In genomic region chr6:170416959-170417606, GRCh38 we compare ENCODE assay signal across 1 cellular context.
TF ChIP-seq lines count a peak whose summit lies in the region.

No MANE protein-coding gene starts in this region.

TF ChIP-seq in H1, 55 proteins besides CTCF, POLR2A, EP300 and RAD21 (continued from another document):
- TF ChIP-seq FOSL1 (IDR thresholded peaks at IDR 0.05; ENCODE audit: insufficient read depth, low read depth, low read length) (no peak), ATF3 (IDR thresholded peaks at IDR 0.05; ENCODE audit: insufficient read depth, low read depth, low read length) (no peak), TEAD4 (IDR thresholded peaks at IDR 0.05; ENCODE audit: low read depth, low read length) (no peak), SAP30 (IDR thresholded peaks at IDR 0.05; ENCODE audit: insufficient read depth, insufficient replicate concordance, low read length) (no peak), MAX (IDR thresholded peaks at IDR 0.05) (no peak)
